Comparison of ENCODE assay signal across 1 cellular context in genomic region chr15:58433597-58434333, GRCh38.
TF ChIP-seq lines count a peak whose summit lies in the region.

No MANE protein-coding gene starts in this region.

TF ChIP-seq in GM23338, 12 proteins besides CTCF, POLR2A, EP300 and RAD21 (continued from another document):
- TF ChIP-seq ZNF462 (CRISPR knock-in tag; IDR thresholded peaks at IDR 0.05) (no peak), POLR2AphosphoS5 (IDR thresholded peaks at IDR 0.05; ENCODE audit: low read depth) (no peak), EZH2 (IDR thresholded peaks at IDR 0.05; ENCODE audit: low read depth, unreplicated experiment) (no peak)
